ENCODE assay signal across 8 cellular contexts in genomic region chr10:100827819-100828743, GRCh38.
DNase-seq lines count a peak whose midpoint lies in the region; ATAC-seq lines count a peak whose summit lies in the region.

No MANE protein-coding gene starts in this region.

- peaks cover 4% of the 10 kb centered on the region for H3K4me1 ChIP-seq in iPS DF 6.9 (ENCODE audit: control insufficient read depth, insufficient read depth, low read length)

- peak; percentile 70 for ATAC-seq in stimulated activated effector memory CD8-positive, alpha-beta T cell treated with anti-CD3 and anti-CD28 coated beads, Interleukin-12 subunit alpha, Interleukin-12 subunit beta, amount 100 ng/mL, for 72 hours
- ATAC-seq in HG02884 (IDR thresholded peaks at IDR 0.05; ENCODE audit: unreplicated experiment) (no peak), GM18511 (IDR thresholded peaks at IDR 0.05; ENCODE audit: unreplicated experiment) (no peak)

- H3K9me3 Mint-ChIP-seq in activated naive CD4-positive, alpha-beta T cell treated with anti-CD3 and anti-CD28 coated beads for 36 hours: no peaks in the 10 kb centered on the region
- H3K9me3 Mint-ChIP-seq in stimulated activated effector memory CD8-positive, alpha-beta T cell treated with anti-CD3 and anti-CD28 coated beads, Interleukin-12 subunit alpha, Interleukin-12 subunit beta, amount 100 ng/mL, for 72 hours: no peaks in the 10 kb centered on the region

- H3K9me3 ChIP-seq in iPS DF 6.9 (ENCODE audit: control insufficient read depth, insufficient read depth, low read length): no peaks in the 10 kb centered on the region

- intact Hi-C loops in activated naive CD4-positive, alpha-beta T cell treated with anti-CD3 and anti-CD28 coated beads for 36 hours (cut with micrococcal nuclease): loop anchor here (1.0 to 5.0 kb wide), 5 partner anchors 44 to 266 kb away; no protein-coding TSS in a partner anchor

- peak overlapping the region; percentile 3; the same call in 1 of the 2 replicates for H3K4me3 ChIP-seq in iPS DF 6.9 (ENCODE audit: low read length)

- H3K27ac Mint-ChIP-seq in activated naive CD4-positive, alpha-beta T cell treated with anti-CD3 and anti-CD28 coated beads for 36 hours: no peak overlapping the region
- peak overlapping the region; percentile 55 for H3K27ac Mint-ChIP-seq in stimulated activated effector memory CD8-positive, alpha-beta T cell treated with anti-CD3 and anti-CD28 coated beads, Interleukin-12 subunit alpha, Interleukin-12 subunit beta, amount 100 ng/mL, for 72 hours

- peaks cover 74% of the 10 kb centered on the region for H3K27me3 Mint-ChIP-seq in activated naive CD4-positive, alpha-beta T cell treated with anti-CD3 and anti-CD28 coated beads for 36 hours (ENCODE audit: low read depth)

- no CpG with 5 or more reads among the region's 69 CpGs for WGBS in iPS DF 6.9 (ENCODE audit: insufficient coverage, insufficient read length)

- peak overlapping the region; percentile 66 for H3K4me3 Mint-ChIP-seq in activated naive CD4-positive, alpha-beta T cell treated with anti-CD3 and anti-CD28 coated beads for 36 hours
- H3K4me3 Mint-ChIP-seq in stimulated activated effector memory CD8-positive, alpha-beta T cell treated with anti-CD3 and anti-CD28 coated beads, Interleukin-12 subunit alpha, Interleukin-12 subunit beta, amount 100 ng/mL, for 72 hours: peak overlapping the region; percentile 85

- no peak overlapping the region for H3K27ac ChIP-seq in iPS DF 6.9 (ENCODE audit: low read length)

- H3K36me3 Mint-ChIP-seq in activated naive CD4-positive, alpha-beta T cell treated with anti-CD3 and anti-CD28 coated beads for 36 hours (ENCODE audit: low read depth): no peaks in the 10 kb centered on the region
- peaks cover 11% of the 10 kb centered on the region for H3K36me3 Mint-ChIP-seq in stimulated activated effector memory CD8-positive, alpha-beta T cell treated with anti-CD3 and anti-CD28 coated beads, Interleukin-12 subunit alpha, Interleukin-12 subunit beta, amount 100 ng/mL, for 72 hours

- H3K27me3 ChIP-seq in iPS DF 6.9 (ENCODE audit: control insufficient read depth, insufficient read depth, low read length): peaks cover 98% of the 10 kb centered on the region

- peaks cover 19% of the 10 kb centered on the region for H3K4me1 Mint-ChIP-seq in activated naive CD4-positive, alpha-beta T cell treated with anti-CD3 and anti-CD28 coated beads for 36 hours (ENCODE audit: low read depth)
- peaks cover 35% of the 10 kb centered on the region for H3K4me1 Mint-ChIP-seq in stimulated activated effector memory CD8-positive, alpha-beta T cell treated with anti-CD3 and anti-CD28 coated beads, Interleukin-12 subunit alpha, Interleukin-12 subunit beta, amount 100 ng/mL, for 72 hours

- H3K36me3 ChIP-seq in iPS DF 6.9 (ENCODE audit: control insufficient read depth, insufficient read depth, low read length): no peaks in the 10 kb centered on the region

- CTCF ChIA-PET in activated naive CD4-positive, alpha-beta T cell treated with anti-CD3 and anti-CD28 coated beads for 36 hours (lab: Charles Lee): interaction anchor here (0.6 to 1.2 kb wide), 2 partner anchors 85 to 87 kb away, joined by 3 to 4 read pairs; no protein-coding TSS in a partner anchor

- DNase-seq in ELR (ENCODE audit: low read depth): peak; percentile 57
- peak; percentile 60 for DNase-seq in M059J (ENCODE audit: low read depth)
- DNase-seq in activated naive CD4-positive, alpha-beta T cell treated with anti-CD3 and anti-CD28 coated beads for 36 hours: peak; percentile 50
- DNase-seq in iPS DF 6.9 (ENCODE audit: low read depth, low spot score): no peak
- peak; percentile 44 to 57 for DNase-seq in stimulated activated effector memory CD8-positive, alpha-beta T cell treated with anti-CD3 and anti-CD28 coated beads, Interleukin-12 subunit alpha, Interleukin-12 subunit beta, amount 100 ng/mL, for 72 hours (ENCODE audit: low spot score in 2 of 2)
- DNase-seq in H4 (ENCODE audit: low spot score): no peak

Comparison
In these comparisons a context has a peak if more than half of its experiments do, and no peak if none do; other contexts are left out.
1. DNase-seq: peak in ELR (single experiment), M059J (single experiment), activated naive CD4-positive, alpha-beta T cell treated with anti-CD3 and anti-CD28 coated beads for 36 hours (single experiment) and stimulated activated effector memory CD8-positive, alpha-beta T cell treated with anti-CD3 and anti-CD28 coated beads, Interleukin-12 subunit alpha, Interleukin-12 subunit beta, amount 100 ng/mL, for 72 hours (2 of 2); none in iPS DF 6.9 (single experiment) and H4 (single experiment).